Comparison of ENCODE assay signal across 19 cellular contexts in the genomic region with DNA sequence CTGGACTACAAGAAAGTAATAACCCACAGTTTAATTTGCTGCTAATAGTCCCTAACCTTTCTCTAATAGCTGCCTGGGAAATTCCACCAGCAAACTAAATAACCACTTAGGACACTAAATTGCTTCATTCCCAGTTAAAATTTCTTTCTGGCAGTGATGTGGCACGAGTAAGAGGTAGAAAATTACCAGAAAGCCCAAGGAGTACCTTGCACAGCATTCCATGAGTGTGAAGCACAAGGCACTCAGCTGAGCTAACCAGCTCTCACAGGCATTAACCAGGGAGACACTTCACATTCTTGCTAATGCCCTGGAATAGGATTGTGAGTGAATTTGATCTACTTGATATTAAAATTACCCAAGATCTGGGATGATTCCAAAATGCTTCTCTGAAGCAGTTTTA. TPM values are rescaled to one million over a fixed set of nuclear protein-coding genes. Genes with fewer than 3 reads are reported as not detected.
DNase-seq lines count a peak whose midpoint lies in the region; FAIRE-seq and TF ChIP-seq lines count a peak whose summit lies in the region.
"Had no signal": no experiment of that assay in that cellular context is flagged by ENCODE, and none has a peak within 500 bp of the region (broad histone marks: within the 10 kb centered on the region; RNA-seq: fewer than 3 reads in every experiment).

No MANE protein-coding gene starts in this region.

- H3K36me3 ChIP-seq in bronchial epithelial cell (ENCODE audit: control insufficient read depth, insufficient read depth, low read length) (no peaks in the 10 kb centered on the region), thyroid gland (no peaks in the 10 kb centered on the region), SJCRH30 (no peaks in the 10 kb centered on the region)

- intact Hi-C loops in thyroid gland (cut with DNase I): no loop called here

- TF ChIP-seq CTCF in bronchial epithelial cell (IDR thresholded peaks at IDR 0.05; ENCODE audit: insufficient read depth, low read length, severe bottlenecking) (no peak), thyroid gland (IDR thresholded peaks at IDR 0.05) (no peak)

- H3K9me3 ChIP-seq in thyroid gland (no peaks in the 10 kb centered on the region), SJCRH30 (replicated peaks) (no peaks in the 10 kb centered on the region)

- H3K27me3 ChIP-seq in bronchial epithelial cell (ENCODE audit: control insufficient read depth, insufficient read depth, low read length): no peaks in the 10 kb centered on the region
- no peaks in the 10 kb centered on the region for H3K27me3 ChIP-seq in thyroid gland
- H3K27me3 ChIP-seq in SJCRH30: no peaks in the 10 kb centered on the region
- H3K27me3 ChIP-seq: hepatocyte had no signal

- H3K4me3 ChIP-seq in bronchial epithelial cell (ENCODE audit: low read depth, low read length) (no peak overlapping the region), thyroid gland (replicated peaks in 1 of 3) (no peak overlapping the region), SJCRH30 (no peak overlapping the region)
- H3K4me3 ChIP-seq: hepatocyte, smooth muscle cell had no signal

- no peak for FAIRE-seq in bronchial epithelial cell (lab: Jason Lieb, UNC)
- FAIRE-seq: islet of Langerhans had no signal

- H3K4me1 ChIP-seq in thyroid gland (peaks cover 5 to 9% of the 10 kb centered on the region in 2 donors), SJCRH30 (no peaks in the 10 kb centered on the region; the same call in 1 of the 2 replicates)

- H3K27ac ChIP-seq in thyroid gland: peak overlapping the region; percentile 7 to 51 (median 39)
- no peak overlapping the region for H3K27ac ChIP-seq in SJCRH30
- H3K27ac ChIP-seq: hepatocyte had no signal

- DNase-seq in NCI-H82 (lab: John Stamatoyannopoulos, UW): peak; percentile 18
- no peak for DNase-seq in NCI-H82 treated with DMSO at 0.1 percent for 48 hours (lab: John Stamatoyannopoulos, UW; ENCODE audit: unreplicated experiment)
- DNase-seq in bronchial epithelial cell (ENCODE audit: low read depth): peak; percentile 13
- peak; percentile 41 for DNase-seq in kidney glomerular epithelial cell (lab: John Stamatoyannopoulos, UW)
- DNase-seq in thyroid gland: peak; percentile 71 to 77
- DNase-seq in NCI-H1092 (lab: John Stamatoyannopoulos, UW): no peak
- no peak for DNase-seq in SJCRH30
- DNase-seq in Kasumi-1 (lab: John Stamatoyannopoulos, UW): no peak
- DNase-seq: activated CD4-positive, alpha-beta memory T cell treated with anti-CD3 and anti-CD28 coated beads for 36 hours; activated T-cell treated with anti-CD3 and anti-CD28 coated beads for 4 hours; amygdala; CD4-positive, CD25-positive, alpha-beta regulatory T cell; DMS79 treated with DMSO at 0.1 percent for 48 hours; effector memory CD4-positive, alpha-beta T cell; MV-4-11; NCI-H774 had no signal

- TF ChIP-seq POLR2A in thyroid gland (IDR thresholded peaks at IDR 0.05): no peak

- whole genome bisulfite sequencing in thyroid gland, 2 donors: 14 to 28% methylated on average over 1 of the region's 1 CpG

RNA-seq across cellular contexts. Expression of gene TSPAN8, which starts 29.6 kb away (rescaled TPM):
- total RNA-seq in bronchial epithelial cell (0.26 TPM in 1 of 2 replicates, not detected in the other), thyroid gland (1 to 10 TPM; 3.7 to 9.6 (median 8.0) TPM)
- total RNA-seq in SJCRH30 (2014; rRNA removed; shearing (Covaris generic)): 0.47 and 0.79 TPM in 2 replicates
- total RNA-seq: activated CD4-positive, alpha-beta memory T cell treated with anti-CD3 and anti-CD28 coated beads for 36 hours; CD4-positive, CD25-positive, alpha-beta regulatory T cell; smooth muscle cell had no signal

Comparison
In these comparisons a context has a peak if more than half of its experiments do, and no peak if none do; other contexts are left out.
1. DNase-seq: peak in NCI-H82 (single experiment), bronchial epithelial cell (single experiment), kidney glomerular epithelial cell (single experiment) and thyroid gland (2 of 2); none in NCI-H82 treated with DMSO at 0.1 percent for 48 hours (single experiment), NCI-H1092 (single experiment), SJCRH30 (0 of 2) and Kasumi-1 (0 of 2).